1 cellular context compared by ENCODE assay signal in the genomic region with DNA sequence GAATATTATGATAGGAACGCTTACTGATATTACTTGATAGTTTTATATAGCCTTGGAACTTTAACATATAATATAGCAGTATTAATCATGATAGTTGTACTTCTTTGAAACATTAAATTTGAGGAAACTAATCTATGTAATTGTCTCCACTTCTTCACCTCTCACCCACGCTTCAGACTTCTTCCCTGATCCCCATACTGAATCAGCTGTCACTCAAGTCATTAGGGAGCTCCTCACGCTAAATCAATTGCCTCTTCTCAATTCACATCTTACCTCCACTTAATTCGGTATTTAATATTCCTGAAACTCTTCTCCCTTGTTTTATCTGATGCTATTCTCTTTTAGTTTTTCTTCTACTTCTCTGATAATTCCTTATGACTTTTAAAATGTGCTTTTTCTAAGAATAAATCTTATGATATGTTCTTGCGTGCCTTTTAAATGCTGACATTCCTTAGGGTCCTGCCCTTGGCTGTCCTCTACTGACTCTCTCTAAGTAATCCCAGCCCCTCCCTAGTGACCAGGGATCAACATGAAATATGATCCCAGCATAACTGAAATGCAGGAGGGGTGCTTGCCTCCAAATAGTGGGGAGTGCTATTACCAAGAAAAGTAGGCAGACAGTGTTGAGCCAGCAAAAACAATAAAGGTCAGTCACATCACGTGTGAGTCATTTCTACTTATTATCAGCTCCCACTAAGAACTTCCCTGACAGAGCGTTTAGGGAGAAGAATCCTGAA.
TF ChIP-seq lines count a peak whose summit lies in the region.

No MANE protein-coding gene starts in this region.

TF ChIP-seq in HepG2, 621 proteins besides CTCF, POLR2A, EP300 and RAD21:
- TF ChIP-seq ZSCAN30 (CRISPR knock-in tag; IDR thresholded peaks at IDR 0.05): no peak
- TF ChIP-seq SIX4 (CRISPR knock-in tag; IDR thresholded peaks at IDR 0.05): peak; percentile 50; the same call in 1 of the 2 replicates
